In the genomic region with DNA sequence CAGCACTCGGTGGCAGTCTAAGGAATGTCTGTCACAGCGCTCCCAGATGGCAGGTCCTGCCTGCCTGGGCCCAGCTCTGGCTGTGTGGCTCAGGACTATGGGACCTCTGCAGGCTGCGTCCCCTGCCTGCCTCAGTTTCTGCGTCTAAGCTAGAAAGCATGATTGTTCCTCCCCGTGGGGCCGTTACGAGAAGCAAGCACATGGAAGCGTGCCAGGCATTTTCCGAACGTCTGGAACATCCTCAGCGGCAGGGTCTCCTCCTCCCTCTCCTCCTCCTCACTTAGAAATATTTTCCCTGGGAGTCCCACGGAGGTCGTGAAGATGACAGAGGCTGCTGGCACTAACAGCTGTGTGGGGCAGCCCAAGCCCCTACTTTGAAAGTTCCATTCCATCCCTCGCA, we compare ENCODE assay signal across 1 cellular context.
A peak's percentile ranks its signal among the peaks of the same experiment; 100 is the strongest.
TF ChIP-seq lines count a peak whose summit lies in the region.

No MANE protein-coding gene starts in this region.

TF ChIP-seq in HepG2, 621 proteins besides CTCF, POLR2A, EP300 and RAD21 (continued from another document):
- no peak for TF ChIP-seq ZBTB40 (IDR thresholded peaks at IDR 0.05)
- 0 out of 2 replicates have a peak, but pooled peaks have one; percentile 15 for TF ChIP-seq ZBTB40 (CRISPR knock-in tag; IDR thresholded peaks at IDR 0.05)
- TF ChIP-seq RFX1 (IDR thresholded peaks at IDR 0.05), result no peak
- TF ChIP-seq RELA (CRISPR knock-in tag; IDR thresholded peaks at IDR 0.05), result no peak
TF ChIP-seq in HepG2: peak in this region for 3.
